1 cellular context compared by ENCODE assay signal in the genomic region with DNA sequence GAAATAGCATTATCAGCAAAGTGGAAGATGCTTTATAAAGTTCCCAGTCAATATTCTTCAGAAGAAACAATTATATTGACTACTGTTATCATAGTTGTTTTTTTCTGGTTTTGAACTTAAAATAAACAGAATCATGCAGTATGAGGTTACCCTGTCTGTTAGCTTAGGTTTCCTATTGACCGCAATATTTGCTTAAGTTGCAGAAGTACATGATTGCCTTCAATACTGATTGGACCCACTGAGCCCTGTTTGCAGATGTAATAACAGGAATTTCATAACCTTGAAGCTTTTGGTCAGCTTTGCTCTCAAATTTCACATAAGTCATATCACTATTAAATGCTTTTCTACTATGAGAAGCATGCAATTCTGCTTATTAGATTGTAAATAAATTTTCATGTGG.
TF ChIP-seq lines count a peak whose summit lies in the region.

No MANE protein-coding gene starts in this region.

TF ChIP-seq in HepG2, 621 proteins besides CTCF, POLR2A, EP300 and RAD21 (continued from another document):
- TF ChIP-seq NFAT5 (CRISPR knock-in tag; IDR thresholded peaks at IDR 0.05) (no peak), MAZ (IDR thresholded peaks at IDR 0.05; ENCODE audit: borderline replicate concordance, low read depth, low read length) (no peak), MAZ (CRISPR knock-in tag; IDR thresholded peaks at IDR 0.05; ENCODE audit: low read depth) (no peak), PRDM4 (CRISPR knock-in tag; IDR thresholded peaks at IDR 0.05; ENCODE audit: borderline replicate concordance) (no peak), NPAS2 (CRISPR knock-in tag; IDR thresholded peaks at IDR 0.05; ENCODE audit: borderline replicate concordance) (no peak), MIXL1 (CRISPR knock-in tag; IDR thresholded peaks at IDR 0.05) (0 out of 2 replicates have a peak, but pooled peaks have one; percentile 24), ZMYM2 (CRISPR knock-in tag; IDR thresholded peaks at IDR 0.05) (no peak), YEATS2 (CRISPR knock-in tag; IDR thresholded peaks at IDR 0.05; ENCODE audit: borderline replicate concordance) (no peak), RBM39 (IDR thresholded peaks at IDR 0.05; ENCODE audit: low read depth, low read length, poor library complexity, severe bottlenecking) (no peak), SIN3A (IDR thresholded peaks at IDR 0.05; ENCODE audit: borderline replicate concordance, low read depth, low read length) (no peak), ZNF180 (CRISPR knock-in tag; IDR thresholded peaks at IDR 0.05; ENCODE audit: borderline replicate concordance, low read depth) (no peak), GTF3A (CRISPR knock-in tag; conservative IDR thresholded peaks at IDR 0.05) (no peak), CC2D1A (CRISPR knock-in tag; IDR thresholded peaks at IDR 0.05) (no peak), TBX3 (IDR thresholded peaks at IDR 0.05; ENCODE audit: borderline replicate concordance) (peak; percentile 82; the same call in 1 of the 2 replicates), KIAA2018 (CRISPR knock-in tag; IDR thresholded peaks at IDR 0.05; ENCODE audit: borderline replicate concordance) (no peak), TCF7L2 (IDR thresholded peaks at IDR 0.05; ENCODE audit: low read depth, low read length) (no peak), CBFB (CRISPR knock-in tag; IDR thresholded peaks at IDR 0.05) (peak; percentile 81), MAFF (IDR thresholded peaks at IDR 0.05; ENCODE audit: low read depth, low read length) (peak; percentile 24; the same call in 1 of the 2 replicates)
- TF ChIP-seq, protein P1, sequence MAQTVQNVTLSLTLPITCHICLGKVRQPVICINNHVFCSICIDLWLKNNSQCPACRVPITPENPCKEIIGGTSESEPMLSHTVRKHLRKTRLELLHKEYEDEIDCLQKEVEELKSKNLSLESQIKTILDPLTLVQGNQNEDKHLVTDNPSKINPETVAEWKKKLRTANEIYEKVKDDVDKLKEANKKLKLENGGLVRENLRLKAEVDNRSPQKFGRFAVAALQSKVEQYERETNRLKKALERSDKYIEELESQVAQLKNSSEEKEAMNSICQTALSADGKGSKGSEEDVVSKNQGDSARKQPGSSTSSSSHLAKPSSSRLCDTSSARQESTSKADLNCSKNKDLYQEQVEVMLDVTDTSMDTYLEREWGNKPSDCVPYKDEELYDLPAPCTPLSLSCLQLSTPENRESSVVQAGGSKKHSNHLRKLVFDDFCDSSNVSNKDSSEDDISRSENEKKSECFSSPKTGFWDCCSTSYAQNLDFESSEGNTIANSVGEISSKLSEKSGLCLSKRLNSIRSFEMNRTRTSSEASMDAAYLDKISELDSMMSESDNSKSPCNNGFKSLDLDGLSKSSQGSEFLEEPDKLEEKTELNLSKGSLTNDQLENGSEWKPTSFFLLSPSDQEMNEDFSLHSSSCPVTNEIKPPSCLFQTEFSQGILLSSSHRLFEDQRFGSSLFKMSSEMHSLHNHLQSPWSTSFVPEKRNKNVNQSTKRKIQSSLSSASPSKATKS (CRISPR knock-in tag; IDR thresholded peaks at IDR 0.05) = no peak
- TF ChIP-seq, protein P2, sequence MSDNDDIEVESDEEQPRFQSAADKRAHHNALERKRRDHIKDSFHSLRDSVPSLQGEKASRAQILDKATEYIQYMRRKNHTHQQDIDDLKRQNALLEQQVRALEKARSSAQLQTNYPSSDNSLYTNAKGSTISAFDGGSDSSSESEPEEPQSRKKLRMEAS (IDR thresholded peaks at IDR 0.05) = no peak
- TF ChIP-seq, protein P3, sequence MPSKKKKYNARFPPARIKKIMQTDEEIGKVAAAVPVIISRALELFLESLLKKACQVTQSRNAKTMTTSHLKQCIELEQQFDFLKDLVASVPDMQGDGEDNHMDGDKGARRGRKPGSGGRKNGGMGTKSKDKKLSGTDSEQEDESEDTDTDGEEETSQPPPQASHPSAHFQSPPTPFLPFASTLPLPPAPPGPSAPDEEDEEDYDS (CRISPR knock-in tag; IDR thresholded peaks at IDR 0.05) = no peak
